9 cellular contexts compared by ENCODE assay signal in genomic region chr19:23597661-23598060, GRCh38.
"Had no signal": no experiment of that assay in that cellular context is flagged by ENCODE, and none has a peak within 500 bp of the region (broad histone marks: within the 10 kb centered on the region; RNA-seq: fewer than 3 reads in every experiment).

No MANE protein-coding gene starts in this region.

- ATAC-seq: HCT116, HepG2 had no signal

- H3K27me3 Mint-ChIP-seq: IgD-negative memory B cell had no signal

- H3K9ac ChIP-seq: GM23248, KMS-11 had no signal

- H3K4me2 ChIP-seq: KMS-11 had no signal

- H3K4me1 ChIP-seq: HAP-1 had no signal

- H3K27ac ChIP-seq: GM23248, KMS-11 had no signal

- H3K4me3 ChIP-seq: GM23248, HAP-1 had no signal

- H3K36me3 Mint-ChIP-seq: IgD-negative memory B cell had no signal

- H3K9me3 ChIP-seq: HAP-1 had no signal

- DNase-seq: GM23248, GOT3, H7, KBM-7 had no signal

- H3K4me1 Mint-ChIP-seq: IgD-negative memory B cell had no signal

- H3K36me3 ChIP-seq: HAP-1 had no signal

- FAIRE-seq: HepG2 had no signal

- H2AFZ ChIP-seq: GM23248 had no signal
